Comparison of ENCODE assay signal across 13 cellular contexts in the genomic region with DNA sequence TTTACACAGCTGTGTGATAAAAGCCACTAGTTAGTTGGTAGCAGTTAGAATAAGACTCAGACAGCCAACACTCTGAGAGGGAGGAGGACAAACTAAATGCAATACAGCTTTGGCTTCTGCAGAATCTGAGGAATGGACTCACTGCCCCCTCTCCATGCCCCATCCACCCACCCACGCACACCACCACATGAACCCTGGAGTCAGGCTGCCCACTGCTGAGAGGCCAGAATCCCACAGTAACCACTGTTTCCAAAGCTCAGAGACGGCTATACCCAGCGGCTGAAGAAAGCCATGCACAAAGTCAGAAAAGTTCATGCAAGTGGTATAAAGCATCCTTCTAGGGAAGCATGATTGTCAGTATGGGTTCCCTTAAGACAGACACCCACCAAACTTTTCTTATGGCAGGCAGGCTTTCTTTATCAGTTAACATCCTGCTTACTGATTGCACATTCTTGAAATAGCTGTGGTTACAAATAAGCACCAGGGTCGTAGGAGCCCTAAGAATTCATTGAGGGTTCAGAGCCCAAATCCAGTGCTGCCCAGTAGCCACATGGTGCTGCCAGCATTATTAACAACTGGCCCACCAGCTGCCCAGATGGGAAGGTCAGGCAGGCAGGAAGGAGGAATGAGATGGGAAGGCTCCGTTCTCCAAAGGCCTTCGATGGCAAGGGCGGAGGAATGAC.
A peak's percentile ranks its signal among the peaks of the same experiment; 100 is the strongest.
DNase-seq lines count a peak whose midpoint lies in the region; ATAC-seq lines count a peak whose summit lies in the region.
"Had no signal": no experiment of that assay in that cellular context is flagged by ENCODE, and none has a peak within 500 bp of the region (broad histone marks: within the 10 kb centered on the region; RNA-seq: fewer than 3 reads in every experiment).

No MANE protein-coding gene starts in this region.

- no peak overlapping the region for H3K4me3 Mint-ChIP-seq in T-cell
- H3K4me3 Mint-ChIP-seq: activated CD8-positive, alpha-beta T cell treated with anti-CD3 and anti-CD28 coated beads, Interleukin-2, amount 10 ng/mL, durations not matched to agents 7 days and 5 days; neural progenitor cell had no signal

- peaks cover 63% of the 10 kb centered on the region for H3K36me3 Mint-ChIP-seq in T-cell

- ATAC-seq in T-cell (replicated peaks in 1 of 4) (no peak), left colon (no peak)
- ATAC-seq: activated CD8-positive, alpha-beta T cell treated with anti-CD3 and anti-CD28 coated beads, Interleukin-2, amount 10 ng/mL, durations not matched to agents 7 days and 5 days; GM12878; left ventricle myocardium superior had no signal

- POLR2A ChIA-PET in T-cell (lab: Charles Lee), result no interaction called here

- CTCF ChIA-PET in T-cell (lab: Charles Lee), result interaction anchor here in 1 of 2 donors (1.0 kb wide), 1 partner anchor 42 kb away, joined by 4 read pairs; no protein-coding TSS in a partner anchor

- H3K9me3 Mint-ChIP-seq in T-cell, result no peaks in the 10 kb centered on the region
- H3K9me3 Mint-ChIP-seq: neural progenitor cell had no signal

- intact Hi-C loops in left colon (cut with DNase I, micrococcal nuclease), result loop anchor here in 1 of 2 donors (10.0 kb wide), 1 partner anchor 95 kb away; no protein-coding TSS in a partner anchor

- H3K27me3 Mint-ChIP-seq in T-cell, result no peaks in the 10 kb centered on the region

- H3K27ac Mint-ChIP-seq in T-cell, result no peak overlapping the region
- H3K27ac Mint-ChIP-seq: activated CD8-positive, alpha-beta T cell treated with anti-CD3 and anti-CD28 coated beads, Interleukin-2, amount 10 ng/mL, durations not matched to agents 7 days and 5 days had no signal

- DNase-seq in AG08396 (ENCODE audit: low spot score), result peak; percentile 51
- DNase-seq in EH (ENCODE audit: low read depth), result peak; percentile 49
- peak; percentile 52 for DNase-seq in RPMI7951 (ENCODE audit: low read depth)
- DNase-seq in iris pigment epithelial cell (ENCODE audit: low read depth), result peak; percentile 80
- DNase-seq in T-cell, result no peak
- no peak for DNase-seq in left colon
- no peak for DNase-seq in SK-N-DZ (ENCODE audit: low spot score)
- DNase-seq: activated CD8-positive, alpha-beta T cell treated with anti-CD3 and anti-CD28 coated beads, Interleukin-2, amount 10 ng/mL, durations not matched to agents 7 days and 5 days; activated naive CD4-positive, alpha-beta T cell; left ventricle myocardium superior; small intestine had no signal

- H3K4me1 Mint-ChIP-seq in T-cell, result no peaks in the 10 kb centered on the region

Comparison
In these comparisons a context has a peak if more than half of its experiments do, and no peak if none do; other contexts are left out.
1. DNase-seq: peak in AG08396 (single experiment), EH (single experiment), RPMI7951 (single experiment) and iris pigment epithelial cell (single experiment); none in T-cell (0 of 34), left colon (0 of 2) and SK-N-DZ (single experiment).